8 cellular contexts compared by ENCODE assay signal in genomic region chr14:51283402-51283825, GRCh38. TPM values are rescaled to one million over a fixed set of nuclear protein-coding genes. Genes with fewer than 3 reads are reported as not detected.
DNase-seq lines count a peak whose midpoint lies in the region; ATAC-seq and TF ChIP-seq lines count a peak whose summit lies in the region.

No MANE protein-coding gene starts in this region.

- H2AFZ ChIP-seq in fibroblast of lung (ENCODE audit: low read length), result no peak overlapping the region

- POLR2A ChIA-PET in activated CD8-positive, alpha-beta T cell treated with anti-CD3 and anti-CD28 coated beads for 36 hours (lab: Charles Lee), result interaction anchor here (0.5 to 0.9 kb wide), 2 partner anchors 9 to 10 kb away, joined by 3 read pairs; no protein-coding TSS in a partner anchor
- POLR2A ChIA-PET in activated CD8-positive, alpha-beta T cell treated with anti-CD3 and anti-CD28 coated beads, Interleukin-2, amount 10 ng/mL, durations not matched to agents 7 days and 5 days (lab: Charles Lee), result no interaction called here

- H3K4me2 ChIP-seq in fibroblast of lung (ENCODE audit: extremely low read depth, insufficient read depth, low read length), result no peak overlapping the region

- peak; percentile 78 for TF ChIP-seq CTCF in activated CD8-positive, alpha-beta T cell treated with anti-CD3 and anti-CD28 coated beads for 36 hours (IDR thresholded peaks at IDR 0.05)
- TF ChIP-seq CTCF in fibroblast of lung (conservative IDR thresholded peaks at IDR 0.05 in 1 of 2, IDR thresholded peaks at IDR 0.05 in 1 of 2; ENCODE audit: low read depth in 1 of 2, low read length in 2 of 2) (peak; percentile 66 to 68), neural crest cell (conservative IDR thresholded peaks at IDR 0.05) (peak; percentile 94)

- no peak overlapping the region for H3K27ac Mint-ChIP-seq in activated CD8-positive, alpha-beta T cell treated with anti-CD3 and anti-CD28 coated beads for 36 hours
- H3K27ac Mint-ChIP-seq in activated CD8-positive, alpha-beta T cell treated with anti-CD3 and anti-CD28 coated beads, Interleukin-2, amount 10 ng/mL, durations not matched to agents 7 days and 5 days, result no peak overlapping the region
- no peak overlapping the region for H3K27ac Mint-ChIP-seq in neural crest cell (ENCODE audit: unreplicated experiment)

- H3K4me3 Mint-ChIP-seq in activated CD8-positive, alpha-beta T cell treated with anti-CD3 and anti-CD28 coated beads for 36 hours, result no peak overlapping the region
- H3K4me3 Mint-ChIP-seq in activated CD8-positive, alpha-beta T cell treated with anti-CD3 and anti-CD28 coated beads, Interleukin-2, amount 10 ng/mL, durations not matched to agents 7 days and 5 days, result no peak overlapping the region
- no peak overlapping the region for H3K4me3 Mint-ChIP-seq in neural crest cell

- H3K79me2 ChIP-seq in fibroblast of lung (ENCODE audit: control insufficient read depth, insufficient read depth, low read length), result no peaks in the 10 kb centered on the region

- no peaks in the 10 kb centered on the region for H4K20me1 ChIP-seq in fibroblast of lung (ENCODE audit: control insufficient read depth, extremely low read depth, insufficient read depth, low read length)

- H3K36me3 ChIP-seq in SK-N-MC (ENCODE audit: insufficient read depth, low read length) (no peaks in the 10 kb centered on the region; the same call in 1 of the 2 replicates), fibroblast of lung (ENCODE audit: control insufficient read depth, insufficient read depth, low read length) (no peaks in the 10 kb centered on the region)

- no peaks in the 10 kb centered on the region for H3K27me3 ChIP-seq in fibroblast of lung (ENCODE audit: control insufficient read depth, insufficient read depth, low read length)

- ATAC-seq in activated CD8-positive, alpha-beta T cell treated with anti-CD3 and anti-CD28 coated beads for 36 hours, result no peak
- no peak for ATAC-seq in activated CD8-positive, alpha-beta T cell treated with anti-CD3 and anti-CD28 coated beads, Interleukin-2, amount 10 ng/mL, durations not matched to agents 7 days and 5 days

- no peak for DNase-seq in activated CD8-positive, alpha-beta T cell treated with anti-CD3 and anti-CD28 coated beads for 36 hours
- DNase-seq in activated CD8-positive, alpha-beta T cell treated with anti-CD3 and anti-CD28 coated beads, Interleukin-2, amount 10 ng/mL, durations not matched to agents 7 days and 5 days, result no peak
- peak; percentile 71 to 96 (median 94) for DNase-seq in NCI-H1417 (lab: John Stamatoyannopoulos, UW)
- DNase-seq in SK-N-MC (ENCODE audit: low read depth, low spot score), result peak; percentile 66
- DNase-seq in fibroblast of lung (ENCODE audit: low read depth in 2 of 2), result peak; percentile 85 to 92
- DNase-seq in neural crest cell (ENCODE audit: low read depth, low spot score), result no peak
- DNase-seq in stimulated activated CD8-positive, alpha-beta memory T cell treated with anti-CD3 and anti-CD28 coated beads, Interleukin-4, amount 100 ng/mL, for 48 hours, result no peak
- DNase-seq in T-helper 9 cell, result no peak

- CTCF ChIA-PET in activated CD8-positive, alpha-beta T cell treated with anti-CD3 and anti-CD28 coated beads for 36 hours (lab: Charles Lee), result interaction anchor here (0.7 to 3.2 kb wide), 33 partner anchors 8 to 695 kb away, joined by 3 to 35 read pairs (median 4); no protein-coding TSS in a partner anchor
- CTCF ChIA-PET in activated CD8-positive, alpha-beta T cell treated with anti-CD3 and anti-CD28 coated beads, Interleukin-2, amount 10 ng/mL, durations not matched to agents 7 days and 5 days (lab: Charles Lee), result interaction anchor here (0.6 to 5.4 kb wide), 21 partner anchors 8 to 566 kb away, joined by 3 to 50 read pairs (median 4); partner anchors contain the start of genes FRMD6 and TMX1

- no peak overlapping the region for H3K4me3 ChIP-seq in SK-N-MC
- H3K4me3 ChIP-seq in fibroblast of lung (replicated peaks in 1 of 4; ENCODE audit: control extremely low read depth in 1 of 4, insufficient read depth in 1 of 4, low read depth in 3 of 4, low read length in 4 of 4), result no peak overlapping the region

- H3K9me3 ChIP-seq in SK-N-MC (ENCODE audit: low read depth, low read length), result no peaks in the 10 kb centered on the region
- H3K9me3 ChIP-seq in fibroblast of lung (ENCODE audit: control insufficient read depth, insufficient read depth, low read depth, low read length), result no peaks in the 10 kb centered on the region

- no peaks in the 10 kb centered on the region for H3K9me3 Mint-ChIP-seq in activated CD8-positive, alpha-beta T cell treated with anti-CD3 and anti-CD28 coated beads for 36 hours
- no peaks in the 10 kb centered on the region for H3K9me3 Mint-ChIP-seq in activated CD8-positive, alpha-beta T cell treated with anti-CD3 and anti-CD28 coated beads, Interleukin-2, amount 10 ng/mL, durations not matched to agents 7 days and 5 days (ENCODE audit: insufficient read depth)
- H3K9me3 Mint-ChIP-seq in neural crest cell, result no peaks in the 10 kb centered on the region

- peaks cover 4% of the 10 kb centered on the region for H3K36me3 Mint-ChIP-seq in activated CD8-positive, alpha-beta T cell treated with anti-CD3 and anti-CD28 coated beads for 36 hours (ENCODE audit: low read depth)
- no peaks in the 10 kb centered on the region for H3K36me3 Mint-ChIP-seq in activated CD8-positive, alpha-beta T cell treated with anti-CD3 and anti-CD28 coated beads, Interleukin-2, amount 10 ng/mL, durations not matched to agents 7 days and 5 days (ENCODE audit: low read depth)
- no peaks in the 10 kb centered on the region for H3K36me3 Mint-ChIP-seq in neural crest cell (ENCODE audit: low read depth)

- no peaks in the 10 kb centered on the region for H3K4me1 Mint-ChIP-seq in activated CD8-positive, alpha-beta T cell treated with anti-CD3 and anti-CD28 coated beads for 36 hours (ENCODE audit: low read depth)
- H3K4me1 Mint-ChIP-seq in activated CD8-positive, alpha-beta T cell treated with anti-CD3 and anti-CD28 coated beads, Interleukin-2, amount 10 ng/mL, durations not matched to agents 7 days and 5 days (ENCODE audit: low read depth), result peaks cover 1% of the 10 kb centered on the region
- H3K4me1 Mint-ChIP-seq in neural crest cell, result peaks cover 15% of the 10 kb centered on the region

- no peaks in the 10 kb centered on the region for H3K27me3 Mint-ChIP-seq in activated CD8-positive, alpha-beta T cell treated with anti-CD3 and anti-CD28 coated beads for 36 hours
- H3K27me3 Mint-ChIP-seq in activated CD8-positive, alpha-beta T cell treated with anti-CD3 and anti-CD28 coated beads, Interleukin-2, amount 10 ng/mL, durations not matched to agents 7 days and 5 days (ENCODE audit: low read depth), result no peaks in the 10 kb centered on the region
- no peaks in the 10 kb centered on the region for H3K27me3 Mint-ChIP-seq in neural crest cell (ENCODE audit: low read depth)

- H3K9ac ChIP-seq in SK-N-MC (ENCODE audit: insufficient read length) (no peak overlapping the region), fibroblast of lung (ENCODE audit: insufficient read depth, low read length) (no peak overlapping the region)

- peaks cover 2% of the 10 kb centered on the region for H3K4me1 ChIP-seq in fibroblast of lung (ENCODE audit: control insufficient read depth, extremely low read depth, insufficient read depth, low read length)

- H3K27ac ChIP-seq in SK-N-MC (no peak overlapping the region), fibroblast of lung (ENCODE audit: insufficient read depth, low read length) (peak overlapping the region; percentile 25)

- intact Hi-C loops in activated CD8-positive, alpha-beta T cell treated with anti-CD3 and anti-CD28 coated beads for 36 hours (cut with micrococcal nuclease), result no loop called here

RNA-seq across cellular contexts. Expression of gene TMX1, which starts 43.4 kb away (rescaled TPM):
- total RNA-seq in activated CD8-positive, alpha-beta T cell treated with anti-CD3 and anti-CD28 coated beads for 36 hours, result 10 to 100 TPM; 53.6 to 61.1 TPM
- 10 to 100 TPM; 47.3 to 47.9 TPM for total RNA-seq in activated CD8-positive, alpha-beta T cell treated with anti-CD3 and anti-CD28 coated beads, Interleukin-2, amount 10 ng/mL, durations not matched to agents 7 days and 5 days
- 45.5 and 49.5 TPM in 2 replicates for total RNA-seq in fibroblast of lung
- 32.6 and 36.5 TPM in 2 replicates for polyA plus RNA-seq in fibroblast of lung
- polyA plus RNA-seq in fibroblast of lung (2012), result 33.0 and 36.0 TPM in 2 replicates
- polyA minus RNA-seq in fibroblast of lung (ENCODE audit: low replicate concordance), result 1.8 and 6.3 TPM in 2 replicates
- 58.6 and 61.9 TPM in 2 replicates for total RNA-seq in neural crest cell

Comparison
In these comparisons a context has a peak if more than half of its experiments do, and no peak if none do; other contexts are left out.
1. DNase-seq: peak in NCI-H1417 (3 of 3), SK-N-MC (single experiment) and fibroblast of lung (2 of 2); none in activated CD8-positive, alpha-beta T cell treated with anti-CD3 and anti-CD28 coated beads for 36 hours (single experiment), activated CD8-positive, alpha-beta T cell treated with anti-CD3 and anti-CD28 coated beads, Interleukin-2, amount 10 ng/mL, durations not matched to agents 7 days and 5 days (single experiment), neural crest cell (single experiment), stimulated activated CD8-positive, alpha-beta memory T cell treated with anti-CD3 and anti-CD28 coated beads, Interleukin-4, amount 100 ng/mL, for 48 hours (single experiment) and T-helper 9 cell (single experiment).
2. Peak in every context shown above with its lines, with median percentiles within 50 percentile points of each other: CTCF ChIP-seq.